Comparison of ENCODE assay signal across 10 cellular contexts in the genomic region with DNA sequence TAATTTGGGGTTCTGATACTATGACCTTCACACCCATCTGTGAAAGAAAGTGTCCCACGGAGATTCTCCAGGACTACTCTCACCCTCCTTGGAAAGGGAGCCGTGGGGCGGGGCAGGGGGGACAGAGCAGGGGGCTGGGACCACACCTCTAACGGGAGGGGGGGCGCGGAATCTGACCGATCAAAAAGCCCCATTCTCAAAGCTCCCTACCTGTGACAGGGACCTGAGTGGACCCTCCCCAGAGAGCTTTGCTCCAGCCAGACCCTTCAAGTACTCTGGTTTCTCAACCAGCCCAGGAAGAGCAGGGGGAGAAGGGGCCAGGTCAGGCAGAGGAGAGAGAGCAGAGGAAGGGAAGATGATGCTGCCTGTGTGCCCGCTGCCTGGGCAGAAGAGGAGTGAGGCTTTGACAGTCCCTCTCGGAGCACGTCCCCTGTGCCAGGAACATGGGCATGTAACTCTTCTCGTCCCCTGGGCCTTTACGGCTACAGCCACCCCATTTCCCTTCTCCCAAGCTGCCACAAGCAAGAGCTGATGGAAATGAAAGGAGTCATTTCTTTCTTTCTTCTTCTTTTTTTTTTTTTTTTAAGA. TPM values are rescaled to one million over a fixed set of nuclear protein-coding genes. Genes with fewer than 3 reads are reported as not detected.
A peak's percentile ranks its signal among the peaks of the same experiment; 100 is the strongest.
DNase-seq lines count a peak whose midpoint lies in the region; FAIRE-seq and TF ChIP-seq lines count a peak whose summit lies in the region.
"Had no signal": no experiment of that assay in that cellular context is flagged by ENCODE, and none has a peak within 500 bp of the region (broad histone marks: within the 10 kb centered on the region; RNA-seq: fewer than 3 reads in every experiment).

No MANE protein-coding gene starts in this region.

- BruUV-seq in A673 (replicated peaks; lab: Mats Ljungman, UMichigan) = no TSS peak

- no peaks in the 10 kb centered on the region for H3K79me2 ChIP-seq in astrocyte (ENCODE audit: insufficient read depth, low read length)

- H3K4me1 ChIP-seq in astrocyte (ENCODE audit: insufficient read depth, low read length) (peaks cover 22% of the 10 kb centered on the region), muscle layer of duodenum (ENCODE audit: control insufficient read depth in 1 of 2, insufficient read depth in 2 of 2, low read length in 2 of 2) (peaks cover 0 to 25% of the 10 kb centered on the region in 2 donors), A673 (ENCODE audit: insufficient read depth, low read length, poor library complexity, severe bottlenecking) (peaks cover 16% of the 10 kb centered on the region)

- FAIRE-seq in astrocyte (lab: Jason Lieb, UNC) = no peak
- FAIRE-seq: bronchial epithelial cell had no signal

- no peaks in the 10 kb centered on the region for H3K27me3 Mint-ChIP-seq in astrocyte (ENCODE audit: low read depth, unreplicated experiment)

- H3K27ac ChIP-seq in AG04450 (ENCODE audit: low read depth, low read length) = no peak overlapping the region
- no peak overlapping the region for H3K27ac ChIP-seq in astrocyte (ENCODE audit: low read depth, low read length)
- peak overlapping the region; percentile 88 for H3K27ac ChIP-seq in muscle layer of duodenum (ENCODE audit: low read length)
- H3K27ac ChIP-seq in A673 (ENCODE audit: low read depth, low read length, poor library complexity, severe bottlenecking) = no peak overlapping the region

- H4K20me1 ChIP-seq in astrocyte (ENCODE audit: insufficient read depth, low read length) = no peaks in the 10 kb centered on the region

- peak overlapping the region; percentile 99 for H3K27ac Mint-ChIP-seq in astrocyte (ENCODE audit: unreplicated experiment)

- H3K36me3 Mint-ChIP-seq in astrocyte (ENCODE audit: low read depth, unreplicated experiment) = peaks cover 35% of the 10 kb centered on the region

- H3K36me3 ChIP-seq in astrocyte (ENCODE audit: insufficient read depth, low read length) (no peaks in the 10 kb centered on the region), muscle layer of duodenum (ENCODE audit: control insufficient read depth in 1 of 2, insufficient read depth in 2 of 2, low read length in 2 of 2) (peaks cover 4 to 32% of the 10 kb centered on the region in 2 donors), A673 (ENCODE audit: insufficient read depth, low read length, poor library complexity, severe bottlenecking) (no peaks in the 10 kb centered on the region)

- H3K9me3 ChIP-seq in AG04450 (ENCODE audit: control insufficient read depth, insufficient read depth, low read length) (no peaks in the 10 kb centered on the region), astrocyte (ENCODE audit: insufficient read depth, low read depth, low read length) (no peaks in the 10 kb centered on the region), muscle layer of duodenum (ENCODE audit: control insufficient read depth in 1 of 2, low read length in 2 of 2) (no peaks in the 10 kb centered on the region), A673 (ENCODE audit: low read depth, low read length, poor library complexity, severe bottlenecking) (no peaks in the 10 kb centered on the region)

- TF ChIP-seq CTCF in AG04450 (IDR thresholded peaks at IDR 0.05; ENCODE audit: low read depth, low read length) (no peak), HFF-Myc (IDR thresholded peaks at IDR 0.05; ENCODE audit: low read depth, low read length, missing control alignments) (no peak), astrocyte (IDR thresholded peaks at IDR 0.05; ENCODE audit: insufficient read depth, low read depth, low read length) (no peak), A673 (conservative IDR thresholded peaks at IDR 0.05; ENCODE audit: low read depth, low read length) (no peak)

- H3K4me3 ChIP-seq in AG04450 (ENCODE audit: low read depth, low read length) (peak overlapping the region; percentile 60), HFF-Myc (replicated peaks; ENCODE audit: low read depth, low read length) (peak overlapping the region; percentile 30), astrocyte (ENCODE audit: insufficient read depth, low read depth, low read length) (no peak overlapping the region), muscle layer of duodenum (ENCODE audit: low read depth in 1 of 2, low read length in 2 of 2) (peak overlapping the region; percentile 86), A673 (ENCODE audit: low read depth, low read length, poor library complexity, severe bottlenecking) (no peak overlapping the region)

- H3K4me1 Mint-ChIP-seq in astrocyte (ENCODE audit: low read depth, unreplicated experiment) = peaks cover 60% of the 10 kb centered on the region

- no peak overlapping the region for H3K4me2 ChIP-seq in astrocyte (ENCODE audit: low read length)

- DNase-seq in AG04450 (ENCODE audit: low read depth, low spot score) (no peak), HFF-Myc (ENCODE audit: extremely low read depth, low read depth) (no peak), astrocyte (ENCODE audit: low read depth) (no peak), SIG-M5 treated with dmso at 0.1 percent for 504 hours (lab: John Stamatoyannopoulos, UW; ENCODE audit: unreplicated experiment) (no peak), A673 (ENCODE audit: low spot score) (no peak), foreskin melanocyte (no peak), superior temporal gyrus (ENCODE audit: extremely low spot score) (no peak)
- DNase-seq: retina had no signal

- no peak overlapping the region for H3K9ac ChIP-seq in astrocyte (ENCODE audit: low read length)

- intact Hi-C loops in A673 (cut with micrococcal nuclease; ENCODE audit: unreplicated experiment) = no loop called here

- H3K9me3 Mint-ChIP-seq in astrocyte (ENCODE audit: unreplicated experiment) = peaks cover 7% of the 10 kb centered on the region

- no peaks in the 10 kb centered on the region for H3K27me3 ChIP-seq in AG04450 (ENCODE audit: control insufficient read depth, insufficient read depth, low read length)
- no peaks in the 10 kb centered on the region for H3K27me3 ChIP-seq in astrocyte (ENCODE audit: insufficient read depth, low read length)
- no peaks in the 10 kb centered on the region for H3K27me3 ChIP-seq in muscle layer of duodenum (ENCODE audit: low read depth, low read length)
- no peaks in the 10 kb centered on the region for H3K27me3 ChIP-seq in A673 (replicated peaks; ENCODE audit: insufficient read depth, low read depth, low read length, poor library complexity)

- CTCF ChIA-PET in AG04450 (lab: Charles Lee) = interaction anchor here (1.6 kb wide), 1 partner anchor 265 kb away, joined by 4 read pairs; no protein-coding TSS in a partner anchor
- CTCF ChIA-PET in A673 (lab: Charles Lee) = no interaction called here

- peak overlapping the region; percentile 85 for H3K4me3 Mint-ChIP-seq in astrocyte (ENCODE audit: unreplicated experiment)

- POLR2A ChIA-PET in AG04450 (lab: Yijun Ruan, JAX) (no interaction called here), A673 (lab: Charles Lee; ENCODE audit: low non-redundant PET) (no interaction called here)

- H2AFZ ChIP-seq in astrocyte (ENCODE audit: low read depth, low read length) = no peak overlapping the region

RNA-seq across cellular contexts. Expression of gene XAF1, which starts 0.7 kb away (rescaled TPM):
- 6.3 and 13.7 TPM in 2 replicates for polyA plus RNA-seq in AG04450 (2011; rRNA removed)
- 35.3 and 46.0 TPM in 2 replicates for polyA minus RNA-seq in AG04450 (2011; rRNA and poly(A)+ RNA removed)
- 50.9 and 69.6 TPM in 2 replicates for total RNA-seq in astrocyte
- not detected in 2 replicates for total RNA-seq in A673 (2021)

RNA-seq across cellular contexts. Expression of gene FBXO39, which starts 19.5 kb away (rescaled TPM):
- 0.10 and 0.12 TPM in 2 replicates for polyA plus RNA-seq in AG04450 (2011; rRNA removed)
- 0.23 TPM in 1 of 2 replicates, not detected in the other for polyA minus RNA-seq in AG04450 (2011; rRNA and poly(A)+ RNA removed)
- total RNA-seq in astrocyte (0.93 and 1.2 TPM in 2 replicates), A673 (2021) (not detected in 2 replicates)
- total RNA-seq: bronchial epithelial cell had no signal

RNA-seq across cellular contexts. Expression of gene SLC13A5, which starts 43.4 kb away (rescaled TPM):
- polyA plus RNA-seq in AG04450 (2011; rRNA removed) = not detected in 2 replicates
- not detected in 2 replicates for polyA minus RNA-seq in AG04450 (2011; rRNA and poly(A)+ RNA removed)
- 6.9 and 13.2 TPM in 2 replicates for total RNA-seq in astrocyte
- not detected in 2 replicates for total RNA-seq in A673 (2021)

Comparison
In these comparisons a context has a peak if more than half of its experiments do, and no peak if none do; other contexts are left out.
1. H3K4me3 ChIP-seq: peak in AG04450 (single experiment), HFF-Myc (single experiment) and muscle layer of duodenum (2 of 2); none in astrocyte (single experiment) and A673 (single experiment).
2. RNA of gene XAF1, which starts 0.7 kb away (total RNA-seq): 50.9 to 69.6 TPM in astrocyte; not detected in A673; every median in the first group is over 10 times any median in the second.